18 cellular contexts compared by ENCODE assay signal in the genomic region with DNA sequence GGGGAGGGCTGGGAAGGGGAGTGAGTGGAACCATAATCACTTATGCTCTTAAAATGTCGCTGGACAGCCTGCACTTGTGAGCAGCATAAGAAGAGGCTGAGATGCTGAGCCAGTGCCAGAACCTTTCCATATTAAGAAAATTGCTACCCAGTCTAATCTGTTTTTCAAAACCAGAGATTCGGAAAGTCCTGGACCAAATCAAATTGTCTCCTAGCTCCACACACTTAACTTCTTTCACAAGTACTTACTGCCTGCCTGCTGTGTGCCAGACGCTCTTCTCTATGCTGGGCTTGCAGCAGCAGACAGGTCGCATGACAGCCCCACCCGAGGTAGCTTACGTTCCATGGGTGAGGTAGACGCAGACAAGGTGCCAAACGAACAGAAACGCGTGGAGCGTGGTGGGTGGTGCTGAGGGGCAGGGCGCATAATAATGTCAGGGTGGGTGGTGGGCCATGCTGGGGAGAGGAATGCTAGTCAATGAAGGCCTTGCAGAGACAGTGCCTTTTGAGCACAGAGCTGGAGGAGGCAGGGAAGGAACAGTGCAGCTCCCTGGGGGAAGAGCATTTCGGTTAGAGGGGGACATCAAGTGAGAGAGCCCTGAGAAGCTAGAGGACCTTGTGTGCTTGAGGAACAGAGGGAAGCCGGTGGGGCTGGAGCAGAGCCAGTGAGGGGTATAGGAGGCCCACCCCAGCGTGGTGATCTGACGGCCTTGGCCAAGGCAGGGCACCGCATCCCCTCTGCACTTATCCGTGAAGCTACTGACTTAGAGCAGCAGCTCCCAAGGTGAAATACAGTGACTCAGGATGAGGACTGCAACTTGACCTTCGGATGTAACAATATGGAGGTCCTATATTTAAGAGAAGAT.
"Had no signal": no experiment of that assay in that cellular context is flagged by ENCODE, and none has a peak within 500 bp of the region (broad histone marks: within the 10 kb centered on the region; RNA-seq: fewer than 3 reads in every experiment).

No MANE protein-coding gene starts in this region.

- H3K4me3 ChIP-seq: hepatocyte, left lung, upper lobe of left lung had no signal

- H3K36me3 Mint-ChIP-seq: memory B cell had no signal

- H3K9me3 ChIP-seq: left lung, upper lobe of left lung had no signal

- H3K4me3 Mint-ChIP-seq: activated B cell treated with CpG ODN at 0.5 μM for 24 hours; activated CD4-positive, alpha-beta T cell treated with anti-CD3 and anti-CD28 coated beads, Interleukin-2, amount 10 ng/mL, durations not matched to agents 24 days and 14 days; activated CD8-positive, alpha-beta T cell treated with anti-CD3 and anti-CD28 coated beads, Interleukin-2, amount 10 ng/mL, durations not matched to agents 7 days and 5 days; activated naive CD8-positive, alpha-beta T cell; activated T-cell treated with anti-CD3 and anti-CD28 coated beads, Interleukin-2, amount 50 U/mL, for 72 hours; memory B cell; naive thymus-derived CD8-positive, alpha-beta T cell; stimulated activated naive CD8-positive, alpha-beta T cell treated with anti-CD3 and anti-CD28 coated beads, Interleukin-15, amount 100 ng/mL, for 72 hours had no signal

- H3K4me1 ChIP-seq: left lung had no signal

- H3K27ac Mint-ChIP-seq: activated B cell treated with CpG ODN at 0.5 μM for 24 hours; activated CD4-positive, alpha-beta T cell treated with anti-CD3 and anti-CD28 coated beads, Interleukin-2, amount 10 ng/mL, durations not matched to agents 24 days and 14 days; activated CD8-positive, alpha-beta T cell treated with anti-CD3 and anti-CD28 coated beads, Interleukin-2, amount 10 ng/mL, durations not matched to agents 7 days and 5 days; activated naive CD8-positive, alpha-beta T cell; activated T-cell treated with anti-CD3 and anti-CD28 coated beads, Interleukin-2, amount 50 U/mL, for 72 hours; memory B cell had no signal

- H3K4me1 Mint-ChIP-seq: activated B cell treated with CpG ODN at 0.5 μM for 24 hours; activated CD4-positive, alpha-beta T cell treated with anti-CD3 and anti-CD28 coated beads, Interleukin-2, amount 10 ng/mL, durations not matched to agents 24 days and 14 days; memory B cell; naive thymus-derived CD8-positive, alpha-beta T cell; stimulated activated naive CD8-positive, alpha-beta T cell treated with anti-CD3 and anti-CD28 coated beads, Interleukin-15, amount 100 ng/mL, for 72 hours had no signal

- H3K27ac ChIP-seq: brain microvascular endothelial cell, hepatocyte, left lung, upper lobe of left lung had no signal

- H3K27me3 ChIP-seq: brain microvascular endothelial cell, hepatocyte, left lung, upper lobe of left lung had no signal

- H2AFZ ChIP-seq: hepatocyte had no signal

- DNase-seq: activated B cell treated with CpG ODN at 0.5 μM for 24 hours; activated CD4-positive, alpha-beta T cell treated with anti-CD3 and anti-CD28 coated beads, Interleukin-2, amount 10 ng/mL, durations not matched to agents 24 days and 14 days; activated CD8-positive, alpha-beta memory T cell treated with anti-CD3 and anti-CD28 coated beads, Interleukin-2, amount 50 U/mL, for 4 hours; activated CD8-positive, alpha-beta T cell treated with anti-CD3 and anti-CD28 coated beads, Interleukin-2, amount 10 ng/mL, durations not matched to agents 7 days and 5 days; activated gamma-delta T cell treated with Interleukin-2 at 50 U/mL for 16 hours; activated T-cell treated with anti-CD3 and anti-CD28 coated beads, Interleukin-2, amount 50 U/mL, for 72 hours; brain microvascular endothelial cell; islet precursor cell; left lung; naive thymus-derived CD8-positive, alpha-beta T cell; right cardiac atrium; small intestine; stimulated activated naive CD8-positive, alpha-beta T cell treated with anti-CD3 and anti-CD28 coated beads, Interleukin-15, amount 100 ng/mL, for 72 hours; T-helper 2 cell; upper lobe of left lung had no signal

- H3K27me3 Mint-ChIP-seq: activated B cell treated with CpG ODN at 0.5 μM for 24 hours; activated CD4-positive, alpha-beta T cell treated with anti-CD3 and anti-CD28 coated beads, Interleukin-2, amount 10 ng/mL, durations not matched to agents 24 days and 14 days; activated naive CD8-positive, alpha-beta T cell; memory B cell; naive thymus-derived CD8-positive, alpha-beta T cell; stimulated activated naive CD8-positive, alpha-beta T cell treated with anti-CD3 and anti-CD28 coated beads, Interleukin-15, amount 100 ng/mL, for 72 hours had no signal

- H3K79me2 ChIP-seq: hepatocyte had no signal

- H3K9me3 Mint-ChIP-seq: activated B cell treated with CpG ODN at 0.5 μM for 24 hours; activated CD4-positive, alpha-beta T cell treated with anti-CD3 and anti-CD28 coated beads, Interleukin-2, amount 10 ng/mL, durations not matched to agents 24 days and 14 days; activated T-cell treated with anti-CD3 and anti-CD28 coated beads, Interleukin-2, amount 50 U/mL, for 72 hours; memory B cell; naive thymus-derived CD8-positive, alpha-beta T cell; stimulated activated naive CD8-positive, alpha-beta T cell treated with anti-CD3 and anti-CD28 coated beads, Interleukin-15, amount 100 ng/mL, for 72 hours had no signal

- ATAC-seq: activated CD8-positive, alpha-beta T cell treated with anti-CD3 and anti-CD28 coated beads, Interleukin-2, amount 10 ng/mL, durations not matched to agents 7 days and 5 days; activated T-cell treated with anti-CD3 and anti-CD28 coated beads, Interleukin-2, amount 50 U/mL, for 72 hours; left lung; naive thymus-derived CD8-positive, alpha-beta T cell; stimulated activated naive CD8-positive, alpha-beta T cell treated with anti-CD3 and anti-CD28 coated beads, Interleukin-15, amount 100 ng/mL, for 72 hours had no signal

- H3K4me2 ChIP-seq: hepatocyte had no signal
